Comparison of ENCODE assay signal across 8 cellular contexts in the genomic region with DNA sequence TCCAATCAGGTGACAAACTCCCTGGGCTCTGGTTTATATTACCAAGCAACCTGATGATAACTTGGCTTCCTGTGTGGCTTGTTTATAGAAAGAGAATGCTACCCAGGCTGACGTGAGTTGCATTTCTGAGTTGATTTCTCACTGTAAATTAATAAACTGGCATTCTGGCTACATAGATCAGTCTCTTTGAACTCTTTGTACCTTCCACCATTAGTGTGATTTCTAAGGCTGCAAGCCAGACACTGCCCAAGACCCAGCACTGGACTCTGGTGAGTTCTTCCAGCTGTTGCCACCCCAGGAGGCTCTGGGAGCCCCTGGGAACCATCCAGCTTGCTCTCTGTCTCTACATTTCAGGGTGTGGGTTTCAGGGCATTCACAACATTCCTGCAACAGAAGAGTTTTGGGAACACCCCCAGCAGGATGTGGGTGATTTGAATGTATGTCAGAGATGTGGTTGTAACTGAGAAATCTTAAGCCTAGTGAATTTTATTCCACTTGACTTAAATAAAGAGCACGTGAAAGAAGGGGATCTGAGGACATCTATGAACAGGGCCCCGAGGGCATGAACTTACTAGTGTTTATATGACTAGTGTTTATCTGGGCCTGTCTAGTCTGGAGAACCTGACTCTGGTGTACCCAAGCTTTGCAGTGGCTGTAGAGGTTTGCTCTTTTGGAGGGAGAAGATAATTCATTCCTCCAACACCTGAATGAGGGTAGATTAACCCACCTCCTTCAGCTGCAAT. TPM values are rescaled to one million over a fixed set of nuclear protein-coding genes. Genes with fewer than 3 reads are reported as not detected.
DNase-seq lines count a peak whose midpoint lies in the region; ATAC-seq and TF ChIP-seq lines count a peak whose summit lies in the region.

No MANE protein-coding gene starts in this region.

- no peaks in the 10 kb centered on the region for H3K9me3 Mint-ChIP-seq in naive B cell

- no peaks in the 10 kb centered on the region for H3K36me3 Mint-ChIP-seq in naive B cell

- intact Hi-C loops in uterus (cut with DNase I; ENCODE audit: low total_unique reads), result no loop called here

- H3K9me3 ChIP-seq in uterus, result no peaks in the 10 kb centered on the region

- peak; percentile 77 for DNase-seq in Daoy (ENCODE audit: low read depth)
- DNase-seq in Jurkat, Clone E6-1 (ENCODE audit: low read depth, low spot score), result peak; percentile 61
- DNase-seq in amniotic stem cell (lab: John Stamatoyannopoulos, UW), result peak; percentile 61
- DNase-seq in naive B cell, result no peak
- DNase-seq in uterus, result no peak
- no peak for DNase-seq in activated CD4-positive, CD25-positive, alpha-beta regulatory T cell (lab: John Stamatoyannopoulos, UW)
- no peak for DNase-seq in DMS114 treated with DMSO at 0.1 percent for 48 hours (lab: John Stamatoyannopoulos, UW; ENCODE audit: unreplicated experiment)

- H3K4me1 Mint-ChIP-seq in naive B cell, result peaks cover 20 to 24% (median 24%) of the 10 kb centered on the region in 3 donors

- no peaks in the 10 kb centered on the region for H3K36me3 ChIP-seq in uterus

- peak overlapping the region in 7 of 8 donors; percentile 5 to 91 (median 50) for H3K4me3 Mint-ChIP-seq in naive B cell

- TF ChIP-seq POLR2A in uterus (IDR thresholded peaks at IDR 0.05), result no peak

- no peak overlapping the region for H3K27ac ChIP-seq in uterus

- no peak overlapping the region for H3K4me3 ChIP-seq in Jurkat, Clone E6-1 (ENCODE audit: low read length)
- no peak overlapping the region for H3K4me3 ChIP-seq in uterus

- TF ChIP-seq CTCF in uterus (IDR thresholded peaks at IDR 0.05), result no peak

- peaks cover 0 to 13% (median 0%) of the 10 kb centered on the region in 3 donors for H3K27me3 Mint-ChIP-seq in naive B cell

- H3K27me3 ChIP-seq in uterus, result no peaks in the 10 kb centered on the region

- H3K4me1 ChIP-seq in uterus, result no peaks in the 10 kb centered on the region

- ATAC-seq in naive B cell (ENCODE audit: low read depth in 2 of 2) (no peak), HG03565 (IDR thresholded peaks at IDR 0.05; ENCODE audit: unreplicated experiment) (no peak)

- H3K27ac Mint-ChIP-seq in naive B cell, result peak overlapping the region in 1 of 6 donors; percentile 32

RNA-seq across cellular contexts. Expression of gene LRRC37A, which starts 30.3 kb away (rescaled TPM):
- 0.11 and 0.86 TPM in 2 replicates for total RNA-seq in Daoy (2014; rRNA removed; shearing (Covaris generic))
- 0.50 TPM for polyA plus RNA-seq in Jurkat, Clone E6-1 (2012; ENCODE audit: insufficient read depth, insufficient read length)
- polyA plus RNA-seq in naive B cell (ENCODE audit: low read depth in 6 of 6), result 1 to 10 TPM in 3 of 6 donors, under 1 TPM in 3; 0.51 to 2.6 (median 0.95) TPM
- 10 to 100 TPM in 1 of 4 donors, 1 to 10 TPM in 2, not detected in 1; 1.0 to 14.4 (median 1.8) TPM for total RNA-seq in uterus

Comparison
In these comparisons a context has a peak if more than half of its experiments do, and no peak if none do; other contexts are left out.
1. DNase-seq: peak in Daoy (single experiment), Jurkat, Clone E6-1 (single experiment) and amniotic stem cell (single experiment); none in naive B cell (single experiment), uterus (0 of 2), activated CD4-positive, CD25-positive, alpha-beta regulatory T cell (0 of 4) and DMS114 treated with DMSO at 0.1 percent for 48 hours (single experiment).